1 cellular context compared by ENCODE assay signal in the genomic region with DNA sequence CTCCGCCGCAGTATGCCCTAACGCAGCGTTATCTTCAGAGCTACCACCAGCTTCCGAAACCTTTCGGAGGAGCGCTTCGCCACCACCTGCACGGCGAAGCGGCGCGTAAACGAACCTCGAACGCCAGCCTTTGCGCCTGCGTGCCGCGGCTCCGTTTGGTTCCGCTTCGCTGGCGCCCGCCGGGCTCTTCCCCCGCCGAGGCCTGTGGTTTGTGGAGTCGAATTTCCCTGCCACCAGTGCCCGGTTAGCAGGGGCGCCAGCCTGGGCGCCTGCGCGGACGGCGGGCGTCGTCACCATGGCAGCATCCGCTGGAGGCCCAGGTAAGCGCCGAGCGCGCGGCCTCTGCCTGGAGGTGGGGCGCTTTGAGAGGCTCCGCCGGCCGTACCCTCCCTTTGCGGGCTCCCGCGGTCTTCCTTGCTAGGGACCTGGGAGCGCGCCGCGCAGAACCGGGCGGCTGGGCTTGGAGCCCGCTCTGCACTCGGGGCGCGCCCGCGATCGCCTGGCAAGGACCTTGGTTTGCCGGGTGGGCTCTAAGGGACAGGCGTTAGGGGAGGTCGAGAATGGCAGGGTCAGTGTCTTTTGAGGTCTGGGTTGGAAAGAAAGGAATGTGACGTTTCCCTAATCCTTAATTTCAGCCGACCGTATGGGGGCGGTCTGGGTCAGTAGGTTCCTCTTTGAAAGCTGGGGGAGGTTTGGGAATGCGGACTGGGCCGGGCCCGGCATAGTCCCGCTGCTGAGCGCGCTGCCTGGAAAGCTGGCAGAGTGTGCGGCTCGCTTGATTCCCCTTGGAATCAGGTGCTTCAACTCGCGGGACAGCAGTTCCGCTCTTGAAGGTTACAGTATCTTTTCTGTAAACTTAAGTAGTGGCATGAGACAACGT.
TF ChIP-seq lines count a peak whose summit lies in the region.

A gene with protein sequence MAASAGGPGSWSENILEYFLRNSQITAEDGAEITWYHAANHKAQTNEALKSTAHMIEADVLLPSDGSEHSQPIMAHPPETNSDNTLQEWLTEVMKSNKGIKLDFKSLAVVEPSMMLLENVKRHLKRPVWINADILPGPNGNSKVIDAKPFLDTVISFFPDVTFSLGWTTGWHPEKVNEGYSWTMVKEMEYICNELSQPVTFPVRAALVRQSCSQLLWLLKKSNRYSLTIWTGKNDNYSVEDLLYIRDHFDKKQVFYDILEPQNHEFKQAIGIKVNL (plus strand): TSS at position 272 of the 880 bp plus-strand sequence. CDS start 24 bp downstream, at position 296.

TF ChIP-seq in SK-N-SH, 30 proteins besides CTCF, POLR2A, EP300 and RAD21 (continued from another document):
- TF ChIP-seq NRF1 (IDR thresholded peaks at IDR 0.05; ENCODE audit: low read depth, low read length) = peak; percentile 80
- TF ChIP-seq, protein P1, sequence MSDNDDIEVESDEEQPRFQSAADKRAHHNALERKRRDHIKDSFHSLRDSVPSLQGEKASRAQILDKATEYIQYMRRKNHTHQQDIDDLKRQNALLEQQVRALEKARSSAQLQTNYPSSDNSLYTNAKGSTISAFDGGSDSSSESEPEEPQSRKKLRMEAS (IDR thresholded peaks at IDR 0.05; ENCODE audit: low read depth) = peak; percentile 93
- TF ChIP-seq FOXJ3 (CRISPR knock-in tag; IDR thresholded peaks at IDR 0.05) = 0 out of 2 replicates have a peak, but pooled peaks have one; percentile 18
- TF ChIP-seq NFIC (IDR thresholded peaks at IDR 0.05; ENCODE audit: borderline replicate concordance) = no peak
- peak; percentile 75 for TF ChIP-seq MXI1 (IDR thresholded peaks at IDR 0.05; ENCODE audit: low read depth, low read length)
- 0 out of 2 replicates have a peak, but pooled peaks have one; percentile 28 for TF ChIP-seq SMC3 (IDR thresholded peaks at IDR 0.05; ENCODE audit: low read depth, low read length)
- TF ChIP-seq GATA2 (CRISPR knock-in tag; IDR thresholded peaks at IDR 0.05) = no peak; the same call in 1 of the 2 replicates
- TF ChIP-seq, protein P2, sequence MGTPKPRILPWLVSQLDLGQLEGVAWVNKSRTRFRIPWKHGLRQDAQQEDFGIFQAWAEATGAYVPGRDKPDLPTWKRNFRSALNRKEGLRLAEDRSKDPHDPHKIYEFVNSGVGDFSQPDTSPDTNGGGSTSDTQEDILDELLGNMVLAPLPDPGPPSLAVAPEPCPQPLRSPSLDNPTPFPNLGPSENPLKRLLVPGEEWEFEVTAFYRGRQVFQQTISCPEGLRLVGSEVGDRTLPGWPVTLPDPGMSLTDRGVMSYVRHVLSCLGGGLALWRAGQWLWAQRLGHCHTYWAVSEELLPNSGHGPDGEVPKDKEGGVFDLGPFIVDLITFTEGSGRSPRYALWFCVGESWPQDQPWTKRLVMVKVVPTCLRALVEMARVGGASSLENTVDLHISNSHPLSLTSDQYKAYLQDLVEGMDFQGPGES (IDR thresholded peaks at IDR 0.05; ENCODE audit: low read depth, low read length) = no peak
- TF ChIP-seq EZH2phosphoT487 (IDR thresholded peaks at IDR 0.05; ENCODE audit: borderline replicate concordance, low read depth) = no peak
- no peak for TF ChIP-seq MEF2A (IDR thresholded peaks at IDR 0.05; ENCODE audit: borderline replicate concordance, low read depth)
